34 cellular contexts compared by ENCODE assay signal in the genomic region with DNA sequence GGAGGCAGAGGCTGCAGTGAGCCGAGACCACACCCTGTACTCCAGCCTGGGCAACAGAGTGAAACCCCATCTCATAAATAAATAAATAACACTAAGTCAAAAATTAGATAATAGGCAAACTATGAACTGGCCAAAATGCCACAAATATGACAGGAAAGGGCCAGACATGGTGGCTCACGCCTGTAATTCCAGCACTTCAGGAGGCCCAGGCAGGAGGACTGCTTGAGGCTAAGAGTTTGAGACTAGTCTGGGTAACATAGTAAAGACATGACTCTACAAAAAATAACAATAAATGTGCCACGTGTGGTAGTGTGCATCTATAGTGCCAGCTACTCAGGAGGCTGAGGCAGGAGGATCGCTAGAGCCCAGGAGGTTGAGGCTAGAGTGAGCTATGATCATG.
"Had no signal": no experiment of that assay in that cellular context is flagged by ENCODE, and none has a peak within 500 bp of the region (broad histone marks: within the 10 kb centered on the region; RNA-seq: fewer than 3 reads in every experiment).

No MANE protein-coding gene starts in this region.

- H3K36me3 ChIP-seq: MG63 had no signal

- H3K4me3 ChIP-seq: MG63 had no signal

- H3K9me3 ChIP-seq: MG63 had no signal

- H3K4me2 ChIP-seq: KMS-11 had no signal

- DNase-seq: Karpas-422, Kasumi-1, KG1, MG63, MM.1S, MV-4-11, NCI-H1048, NCI-H1092, NCI-H1092 treated with DMSO at 0.1 percent for 48 hours, NCI-H1105, NCI-H1105 treated with DMSO at 0.1 percent for 48 hours, NCI-H1417, NCI-H1417 treated with DMSO at 0.1 percent for 48 hours, NCI-H1436, NCI-H1436 treated with DMSO at 0.1 percent for 48 hours, NCI-H146, NCI-H1694, NCI-H1694 treated with DMSO at 0.1 percent for 48 hours, NCI-H187, NCI-H187 treated with DMSO at 0.1 percent for 48 hours, NCI-H1930, NCI-H2029, NCI-H2029 treated with DMSO at 0.1 percent for 48 hours, NCI-H2081, NCI-H2081 treated with DMSO at 0.1 percent for 48 hours, NCI-H2107, NCI-H2171, NCI-H2171 treated with DMSO at 0.1 percent for 48 hours, NCI-H2227 treated with DMSO at 0.1 percent for 48 hours, NCI-H226, NCI-H345, NCI-H446, NCI-H446 treated with DMSO at 0.1 percent for 48 hours had no signal

- H3K27me3 ChIP-seq: MG63 had no signal

- H3K9ac ChIP-seq: KMS-11 had no signal

- H3K27ac ChIP-seq: KMS-11 had no signal
